In genomic region chr5:141201126-141201525, GRCh38 we compare ENCODE assay signal across 10 cellular contexts. TPM values are rescaled to one million over a fixed set of nuclear protein-coding genes. Genes with fewer than 3 reads are reported as not detected.
"Had no signal": no experiment of that assay in that cellular context is flagged by ENCODE, and none has a peak within 500 bp of the region (broad histone marks: within the 10 kb centered on the region; RNA-seq: fewer than 3 reads in every experiment).

No MANE protein-coding gene starts in this region.

RNA-seq across cellular contexts. Expression of gene PCDHB11, which starts 1.7 kb away (rescaled TPM):
- total RNA-seq: activated naive CD4-positive, alpha-beta T cell treated with anti-CD3 and anti-CD28 coated beads for 36 hours; activated naive CD4-positive, alpha-beta T cell treated with anti-CD3 and anti-CD28 coated beads, Interleukin-2, amount 50 U/mL, for 72 hours; activated naive CD8-positive, alpha-beta T cell treated with anti-CD3 and anti-CD28 coated beads for 36 hours; activated naive CD8-positive, alpha-beta T cell treated with anti-CD3 and anti-CD28 coated beads, Interleukin-2, amount 10 ng/mL, durations not matched to agents 7 days and 5 days; activated T-cell treated with anti-CD3 and anti-CD28 coated beads, Interleukin-2, amount 50 U/mL, for 4 hours; activated T-cell treated with anti-CD3 and anti-CD28 coated beads, Interleukin-2, amount 50 U/mL, for 72 hours; activated T-helper 1 cell treated with anti-CD3 and anti-CD28 coated beads, Interleukin-12 subunit alpha, Interleukin-12 subunit beta, Interleukin-2, Interleukin-4 antibody, amounts not matched to agents 30 ng/mL and 10 ng/mL and 1 ng/mL, durations not matched to agents 14 hours and 24 hours and 36 hours; activated T-helper 17 cell treated with anti-CD3 and anti-CD28 coated beads, Interleukin-2, amount 50 U/mL, for 72 hours; activated T-helper 2 cell treated with anti-CD3 and anti-CD28 coated beads, Interferon-gamma antibody, Interleukin-2, Interleukin-4, amounts not matched to agents 10 μg/mL and 5 μg/mL and 100 μg/mL, durations not matched to agents 14 hours and 24 hours and 36 hours had no signal

RNA-seq across cellular contexts. Expression of gene PCDHB12, which starts 7.4 kb away (rescaled TPM):
- total RNA-seq: activated naive CD4-positive, alpha-beta T cell treated with anti-CD3 and anti-CD28 coated beads for 36 hours; activated naive CD4-positive, alpha-beta T cell treated with anti-CD3 and anti-CD28 coated beads, Interleukin-2, amount 50 U/mL, for 72 hours; activated naive CD8-positive, alpha-beta T cell treated with anti-CD3 and anti-CD28 coated beads for 36 hours; activated naive CD8-positive, alpha-beta T cell treated with anti-CD3 and anti-CD28 coated beads, Interleukin-2, amount 10 ng/mL, durations not matched to agents 7 days and 5 days; activated T-cell treated with anti-CD3 and anti-CD28 coated beads, Interleukin-2, amount 50 U/mL, for 4 hours; activated T-cell treated with anti-CD3 and anti-CD28 coated beads, Interleukin-2, amount 50 U/mL, for 72 hours; activated T-helper 1 cell treated with anti-CD3 and anti-CD28 coated beads, Interleukin-12 subunit alpha, Interleukin-12 subunit beta, Interleukin-2, Interleukin-4 antibody, amounts not matched to agents 30 ng/mL and 10 ng/mL and 1 ng/mL, durations not matched to agents 14 hours and 24 hours and 36 hours; activated T-helper 17 cell treated with anti-CD3 and anti-CD28 coated beads, Interleukin-2, amount 50 U/mL, for 72 hours; activated T-helper 2 cell treated with anti-CD3 and anti-CD28 coated beads, Interferon-gamma antibody, Interleukin-2, Interleukin-4, amounts not matched to agents 10 μg/mL and 5 μg/mL and 100 μg/mL, durations not matched to agents 14 hours and 24 hours and 36 hours; bronchial epithelial cell had no signal

RNA-seq across cellular contexts. Expression of gene PCDHB10, which starts 9.0 kb away (rescaled TPM):
- total RNA-seq: activated naive CD4-positive, alpha-beta T cell treated with anti-CD3 and anti-CD28 coated beads for 36 hours; activated naive CD4-positive, alpha-beta T cell treated with anti-CD3 and anti-CD28 coated beads, Interleukin-2, amount 50 U/mL, for 72 hours; activated naive CD8-positive, alpha-beta T cell treated with anti-CD3 and anti-CD28 coated beads for 36 hours; activated naive CD8-positive, alpha-beta T cell treated with anti-CD3 and anti-CD28 coated beads, Interleukin-2, amount 10 ng/mL, durations not matched to agents 7 days and 5 days; activated T-cell treated with anti-CD3 and anti-CD28 coated beads, Interleukin-2, amount 50 U/mL, for 72 hours; activated T-helper 1 cell treated with anti-CD3 and anti-CD28 coated beads, Interleukin-12 subunit alpha, Interleukin-12 subunit beta, Interleukin-2, Interleukin-4 antibody, amounts not matched to agents 30 ng/mL and 10 ng/mL and 1 ng/mL, durations not matched to agents 14 hours and 24 hours and 36 hours; activated T-helper 17 cell treated with anti-CD3 and anti-CD28 coated beads, Interleukin-2, amount 50 U/mL, for 72 hours; activated T-helper 2 cell treated with anti-CD3 and anti-CD28 coated beads, Interferon-gamma antibody, Interleukin-2, Interleukin-4, amounts not matched to agents 10 μg/mL and 5 μg/mL and 100 μg/mL, durations not matched to agents 14 hours and 24 hours and 36 hours had no signal

RNA-seq across cellular contexts. Expression of gene PCDHB13, which starts 12.6 kb away (rescaled TPM):
- total RNA-seq: activated naive CD4-positive, alpha-beta T cell treated with anti-CD3 and anti-CD28 coated beads for 36 hours; activated naive CD4-positive, alpha-beta T cell treated with anti-CD3 and anti-CD28 coated beads, Interleukin-2, amount 50 U/mL, for 72 hours; activated naive CD8-positive, alpha-beta T cell treated with anti-CD3 and anti-CD28 coated beads for 36 hours; activated naive CD8-positive, alpha-beta T cell treated with anti-CD3 and anti-CD28 coated beads, Interleukin-2, amount 10 ng/mL, durations not matched to agents 7 days and 5 days; activated T-cell treated with anti-CD3 and anti-CD28 coated beads, Interleukin-2, amount 50 U/mL, for 72 hours; activated T-helper 1 cell treated with anti-CD3 and anti-CD28 coated beads, Interleukin-12 subunit alpha, Interleukin-12 subunit beta, Interleukin-2, Interleukin-4 antibody, amounts not matched to agents 30 ng/mL and 10 ng/mL and 1 ng/mL, durations not matched to agents 14 hours and 24 hours and 36 hours; bronchial epithelial cell had no signal

RNA-seq across cellular contexts. Expression of gene PCDHB9, which starts 14.2 kb away (rescaled TPM):
- total RNA-seq: activated naive CD4-positive, alpha-beta T cell treated with anti-CD3 and anti-CD28 coated beads for 36 hours; activated naive CD4-positive, alpha-beta T cell treated with anti-CD3 and anti-CD28 coated beads, Interleukin-2, amount 50 U/mL, for 72 hours; activated naive CD8-positive, alpha-beta T cell treated with anti-CD3 and anti-CD28 coated beads for 36 hours; activated naive CD8-positive, alpha-beta T cell treated with anti-CD3 and anti-CD28 coated beads, Interleukin-2, amount 10 ng/mL, durations not matched to agents 7 days and 5 days; activated T-cell treated with anti-CD3 and anti-CD28 coated beads, Interleukin-2, amount 50 U/mL, for 4 hours; activated T-helper 1 cell treated with anti-CD3 and anti-CD28 coated beads, Interleukin-12 subunit alpha, Interleukin-12 subunit beta, Interleukin-2, Interleukin-4 antibody, amounts not matched to agents 30 ng/mL and 10 ng/mL and 1 ng/mL, durations not matched to agents 14 hours and 24 hours and 36 hours; activated T-helper 17 cell treated with anti-CD3 and anti-CD28 coated beads, Interleukin-2, amount 50 U/mL, for 72 hours; activated T-helper 2 cell treated with anti-CD3 and anti-CD28 coated beads, Interferon-gamma antibody, Interleukin-2, Interleukin-4, amounts not matched to agents 10 μg/mL and 5 μg/mL and 100 μg/mL, durations not matched to agents 14 hours and 24 hours and 36 hours; bronchial epithelial cell had no signal
